16 cellular contexts compared by ENCODE assay signal in genomic region chr1:42886800-42887199, GRCh38. TPM values are rescaled to one million over a fixed set of nuclear protein-coding genes. Genes with fewer than 3 reads are reported as not detected.
A peak's percentile ranks its signal among the peaks of the same experiment; 100 is the strongest.
DNase-seq lines count a peak whose midpoint lies in the region; ATAC-seq, FAIRE-seq and TF ChIP-seq lines count a peak whose summit lies in the region.
"Had no signal": no experiment of that assay in that cellular context is flagged by ENCODE, and none has a peak within 500 bp of the region (broad histone marks: within the 10 kb centered on the region; RNA-seq: fewer than 3 reads in every experiment).

No MANE protein-coding gene starts in this region.

- H3K9ac ChIP-seq in SK-N-SH (no peak overlapping the region), K562 (ENCODE audit: insufficient read depth in 1 of 2, low read depth in 2 of 2, low read length in 2 of 2) (no peak overlapping the region)

- H3K4me1 ChIP-seq in SK-N-SH (ENCODE audit: control insufficient read depth in 1 of 2, insufficient read depth in 2 of 2, low read depth in 1 of 2, low read length in 1 of 2) (no peaks in the 10 kb centered on the region), K562 (replicated peaks in 1 of 2; ENCODE audit: control insufficient read depth in 2 of 2, insufficient read depth in 2 of 2, low read length in 2 of 2) (peaks cover 0 to 24% of the 10 kb centered on the region in 2 experiments; a peak in 3 of 5 replicates), esophagus squamous epithelium (no peaks in the 10 kb centered on the region)

- H2AFZ ChIP-seq in SK-N-SH (ENCODE audit: low read depth): no peak overlapping the region
- peak overlapping the region; percentile 55 for H2AFZ ChIP-seq in K562 (ENCODE audit: low read depth, low read length)
- H2AFZ ChIP-seq: PC-9 had no signal

- no peak for ATAC-seq in SK-N-SH treated with all-trans-retinoic acid at 6 μM for 48 hours
- ATAC-seq in K562: peak; percentile 54
- ATAC-seq in sciatic nerve: no peak
- ATAC-seq: HCT116 had no signal

- WGBS in SK-N-SH (ENCODE audit: low lambda C conversion rate): 79% methylated on average over 20 of the region's 21 CpGs
- 43% methylated on average over 21 of the region's 21 CpGs for WGBS in K562 (ENCODE audit: insufficient coverage, low coverage, missing lambda C conversion rate)
- 54 to 79% methylated on average over 13 to 17 of the region's 21 CpGs for WGBS in esophagus squamous epithelium, 2 donors

- TF ChIP-seq POLR2A in K562 (conservative IDR thresholded peaks at IDR 0.05): no peak
- no peak for TF ChIP-seq POLR2A in esophagus squamous epithelium (IDR thresholded peaks at IDR 0.05)

- H3K27ac ChIP-seq in SK-N-SH (ENCODE audit: low read depth in 2 of 2, low read length in 1 of 2) (no peak overlapping the region), K562 (ENCODE audit: extremely low read depth, low read depth, low read length) (no peak overlapping the region), esophagus squamous epithelium (no peak overlapping the region)
- H3K27ac ChIP-seq: PC-9, SJSA1 had no signal

- no TSS peak for BruUV-seq in K562 (replicated peaks; lab: Mats Ljungman, UMichigan)

- H3K9me3 ChIP-seq in SK-N-SH (no peaks in the 10 kb centered on the region), K562 (replicated peaks; ENCODE audit: control insufficient read depth, insufficient read depth, low read depth, low read length) (no peaks in the 10 kb centered on the region), esophagus squamous epithelium (no peaks in the 10 kb centered on the region)
- H3K9me3 ChIP-seq: SJSA1 had no signal

- no peaks in the 10 kb centered on the region for H3K79me2 ChIP-seq in SK-N-SH (ENCODE audit: insufficient read depth)
- no peaks in the 10 kb centered on the region for H3K79me2 ChIP-seq in K562 (ENCODE audit: control insufficient read depth, insufficient read depth, low read length)

- H3K27me3 ChIP-seq in SK-N-SH (ENCODE audit: insufficient read depth) (no peaks in the 10 kb centered on the region; the same call in 1 of the 2 replicates), K562 (ENCODE audit: control insufficient read depth in 2 of 2, insufficient read depth in 2 of 2, low read length in 2 of 2) (peaks cover 0 to 5% of the 10 kb centered on the region in 2 experiments; a peak in 1 of 5 replicates), esophagus squamous epithelium (peaks cover 0 to 8% (median 0%) of the 10 kb centered on the region in 4 donors)

- intact Hi-C loops in K562 (cut with micrococcal nuclease) (no loop called here), sciatic nerve (cut with DNase I) (no loop called here), esophagus squamous epithelium (cut with DNase I) (no loop called here)

- H3F3A ChIP-seq in SK-N-SH (replicated peaks; ENCODE audit: insufficient read depth): no peaks in the 10 kb centered on the region

- CTCF ChIA-PET in SK-N-SH (lab: Yijun Ruan, JAX) (no interaction called here), K562 (lab: Yijun Ruan, JAX; ENCODE audit: low intra/inter-chr PET ratio) (no interaction called here)

- no peak overlapping the region for H3K4me3 ChIP-seq in SK-N-SH (ENCODE audit: low read depth in 2 of 2, low read length in 1 of 2)
- H3K4me3 ChIP-seq in K562: no peak overlapping the region
- no peak overlapping the region for H3K4me3 ChIP-seq in esophagus squamous epithelium
- H3K4me3 ChIP-seq: PC-9, SJSA1 had no signal

- POLR2A ChIA-PET in SK-N-SH (lab: Yijun Ruan, JAX): no interaction called here
- POLR2A ChIA-PET in K562 (lab: Yijun Ruan, JAX): no interaction called here

- no peaks in the 10 kb centered on the region for H4K20me1 ChIP-seq in SK-N-SH (ENCODE audit: insufficient read depth)
- H4K20me1 ChIP-seq in K562 (replicated peaks; ENCODE audit: control insufficient read depth, insufficient read depth, low read length): no peaks in the 10 kb centered on the region

- TF ChIP-seq RAD21 in SK-N-SH (IDR thresholded peaks at IDR 0.05; ENCODE audit: low read length) (no peak), K562 (CRISPR knock-in tag; conservative IDR thresholded peaks at IDR 0.05 in 1 of 2, IDR thresholded peaks at IDR 0.05 in 1 of 2) (no peak)

- FAIRE-seq in K562 (lab: Jason Lieb, UNC): no peak
- FAIRE-seq: GM12891 had no signal

- H3K36me3 ChIP-seq in SK-N-SH (replicated peaks in 1 of 2; ENCODE audit: control insufficient read depth in 1 of 2, insufficient read depth in 2 of 2, low read length in 1 of 2): no peaks in the 10 kb centered on the region
- no peaks in the 10 kb centered on the region for H3K36me3 ChIP-seq in K562 (ENCODE audit: control insufficient read depth, insufficient read depth, low read length)
- H3K36me3 ChIP-seq in esophagus squamous epithelium: no peaks in the 10 kb centered on the region
- H3K36me3 ChIP-seq: SJSA1 had no signal

- no peak for TF ChIP-seq EP300 in SK-N-SH (IDR thresholded peaks at IDR 0.05; ENCODE audit: borderline replicate concordance in 1 of 2, low read depth in 1 of 2, low read length in 1 of 2)
- TF ChIP-seq EP300 in K562 (IDR thresholded peaks at IDR 0.05; ENCODE audit: low read length): no peak

- TF ChIP-seq CTCF in SK-N-SH (IDR thresholded peaks at IDR 0.05) (no peak), K562 (IDR thresholded peaks at IDR 0.05 in 2 of 3, conservative IDR thresholded peaks at IDR 0.05 in 1 of 3; ENCODE audit: insufficient read depth in 2 of 3, low read depth in 1 of 3, low read length in 3 of 3) (no peak), esophagus squamous epithelium (IDR thresholded peaks at IDR 0.05) (no peak)

- H3K9me2 ChIP-seq in SK-N-SH: no peaks in the 10 kb centered on the region

- DNase-seq in SK-N-SH (peak; percentile 15), NCI-H510A (lab: John Stamatoyannopoulos, UW) (peak; percentile 31), K562 (ENCODE audit: extremely low read depth in 1 of 4, low spot score in 3 of 4) (peak in 1 of 4 experiments; percentile 50), sciatic nerve (ENCODE audit: low spot score) (peak; percentile 60), inferior parietal cortex (ENCODE audit: extremely low spot score) (no peak), esophagus squamous epithelium (lab: John Stamatoyannopoulos, UW) (no peak)
- DNase-seq: ACHN, GOT3, NCI-H1105, NCI-H446, NCI-H82, PC-9 had no signal

- in situ Hi-C loops in K562 (cut with MboI): no loop called here

- H3K4me2 ChIP-seq in SK-N-SH: no peak overlapping the region
- H3K4me2 ChIP-seq in K562 (ENCODE audit: insufficient read depth, low read length): no peak overlapping the region; the same call in 1 of the 2 replicates
- H3K4me2 ChIP-seq: PC-9 had no signal

- no peaks in the 10 kb centered on the region for H3K9me1 ChIP-seq in K562 (ENCODE audit: control insufficient read depth, insufficient read depth, low read length)

TF ChIP-seq in SK-N-SH, 30 proteins besides CTCF, POLR2A, EP300 and RAD21 (continues in another document):
- no peak for TF ChIP-seq FOXJ3 (CRISPR knock-in tag; IDR thresholded peaks at IDR 0.05)
- no peak for TF ChIP-seq JUND (IDR thresholded peaks at IDR 0.05)
- no peak for TF ChIP-seq TAF1 (IDR thresholded peaks at IDR 0.05; ENCODE audit: borderline replicate concordance, low read depth, low read length)
- no peak for TF ChIP-seq ELF1 (IDR thresholded peaks at IDR 0.05)
- no peak for TF ChIP-seq SMC3 (IDR thresholded peaks at IDR 0.05; ENCODE audit: low read depth, low read length)
- TF ChIP-seq FOSL2 (IDR thresholded peaks at IDR 0.05; ENCODE audit: borderline replicate concordance, low read depth): no peak
- TF ChIP-seq MEF2A (IDR thresholded peaks at IDR 0.05; ENCODE audit: borderline replicate concordance, low read depth): no peak

RNA-seq across cellular contexts. Expression of gene ZNF691, which starts 40.4 kb away (rescaled TPM):
- polyA plus RNA-seq in SK-N-SH (2012; rRNA removed) (7.2 and 10.1 TPM in 2 replicates), K562 (2011; rRNA removed) (11.6 and 11.9 TPM in 2 replicates), K562 (2014; fragmentation: Illumina TruSeq; extraction: Trizol) (19.0 and 21.6 TPM in 2 replicates), K562 (2014; fragmentation: Nextera tagmentation; extraction: Ambion mirVana) (10 to 100 TPM; 20.0 to 30.4 TPM), K562 (2014; rRNA removed) (10.7 and 14.0 TPM in 2 replicates)
- polyA plus RNA-seq in SK-N-SH (2012; cell fraction: cytosol; rRNA removed): 5.3 and 5.7 TPM in 2 replicates
- 26.8 and 29.8 TPM in 2 replicates for polyA plus RNA-seq in SK-N-SH (2012; cell fraction: nucleus; rRNA removed)
- total RNA-seq in K562 (2011; cell fraction: chromatin; rRNA removed; ENCODE audit: low replicate concordance): 18.1 and 22.3 TPM in 2 replicates
- 12.2 and 16.0 TPM in 2 replicates for total RNA-seq in K562 (2011; cell fraction: nucleolus; rRNA removed)
- total RNA-seq in K562 (2011; cell fraction: nucleoplasm; rRNA removed): 13.1 and 18.3 TPM in 2 replicates
- total RNA-seq in K562 (2014; rRNA removed) (14.8 and 17.4 TPM in 2 replicates), K562 (2014; rRNA removed; fragmentation: Illumina TruSeq; extraction: Trizol) (10.8 and 11.8 TPM in 2 replicates), K562 (2015; rRNA removed; fragmentation: Illumina TruSeq; extraction: Trizol) (9.2 and 10.7 TPM in 2 replicates), K562 (2021) (11.7 and 15.2 TPM in 2 replicates), sciatic nerve (9.7 TPM), esophagus squamous epithelium (1 to 10 TPM; 2.0 to 9.2 (median 5.5) TPM)
- polyA plus RNA-seq in K562 (2011; cell fraction: cytosol; rRNA removed): 11.9 and 13.0 TPM in 2 replicates
- polyA plus RNA-seq in K562 (2011; cell fraction: nucleus; rRNA removed): 30.8 and 50.7 TPM in 2 replicates
- polyA plus RNA-seq in K562 (2012): 12.4 and 15.2 TPM in 2 replicates
- polyA minus RNA-seq in K562 (2011; rRNA and poly(A)+ RNA removed): 6.7 and 7.1 TPM in 2 replicates
- polyA minus RNA-seq in K562 (2011; cell fraction: cytosol; rRNA and poly(A)+ RNA removed): 2.5 and 3.7 TPM in 2 replicates
- 11.0 and 16.6 TPM in 2 replicates for polyA minus RNA-seq in K562 (2011; cell fraction: nucleus; rRNA and poly(A)+ RNA removed)

Comparison
In these comparisons a context has a peak if more than half of its experiments do, and no peak if none do; other contexts are left out.
1. DNase-seq: peak in SK-N-SH (single experiment), NCI-H510A (single experiment) and sciatic nerve (single experiment); none in inferior parietal cortex (single experiment) and esophagus squamous epithelium (single experiment).
2. Of the 27 proteins assayed by ChIP-seq in both K562 and SK-N-SH: peak only in K562: NFIC and USF2; only in SK-N-SH: none; in both: none; in neither: 25.